In genomic region chr19:8342684-8343482, GRCh38 we compare ENCODE assay signal across 8 cellular contexts. TPM values are rescaled to one million over a fixed set of nuclear protein-coding genes. Genes with fewer than 3 reads are reported as not detected.
DNase-seq lines count a peak whose midpoint lies in the region; ATAC-seq and TF ChIP-seq lines count a peak whose summit lies in the region.

Gene KANK3, minus strand, starts transcription at chr19:8343262. Its CDS starts 5,434 bp downstream, at chr19:8337828.

- peak within 1 kb of the TSS; percentile 87 for H3K27ac Mint-ChIP-seq in activated naive CD8-positive, alpha-beta T cell treated with anti-CD3 and anti-CD28 coated beads, Interleukin-2, amount 10 ng/mL, durations not matched to agents 7 days and 5 days
- no peak within 1 kb of the TSS for H3K27ac Mint-ChIP-seq in osteocyte (ENCODE audit: unreplicated experiment)

- H3K4me1 Mint-ChIP-seq in activated naive CD8-positive, alpha-beta T cell treated with anti-CD3 and anti-CD28 coated beads, Interleukin-2, amount 10 ng/mL, durations not matched to agents 7 days and 5 days, result peaks cover 12% of the 10 kb centered on the region
- H3K4me1 Mint-ChIP-seq in osteocyte (ENCODE audit: unreplicated experiment), result peaks cover 13% of the 10 kb centered on the region

- H3K9me3 ChIP-seq in MM.1S (replicated peaks; ENCODE audit: insufficient read depth, low read length), result no peaks in the 10 kb centered on the region
- no peaks in the 10 kb centered on the region for H3K9me3 ChIP-seq in SU-DHL-6 (ENCODE audit: insufficient read depth, low read length)

- H3K4me2 ChIP-seq in MM.1S (ENCODE audit: low read depth, low read length) (peak within 1 kb of the TSS; percentile 75; the same call in 1 of the 2 replicates), SU-DHL-6 (ENCODE audit: low read depth, low read length, poor library complexity, severe bottlenecking) (peak within 1 kb of the TSS; percentile 37)

- no peaks in the 10 kb centered on the region for H3K9me3 Mint-ChIP-seq in activated naive CD8-positive, alpha-beta T cell treated with anti-CD3 and anti-CD28 coated beads, Interleukin-2, amount 10 ng/mL, durations not matched to agents 7 days and 5 days
- no peaks in the 10 kb centered on the region for H3K9me3 Mint-ChIP-seq in osteocyte (ENCODE audit: unreplicated experiment)

- peaks cover 45% of the 10 kb centered on the region for H3K27me3 Mint-ChIP-seq in activated naive CD8-positive, alpha-beta T cell treated with anti-CD3 and anti-CD28 coated beads, Interleukin-2, amount 10 ng/mL, durations not matched to agents 7 days and 5 days
- peaks cover 40% of the 10 kb centered on the region for H3K27me3 Mint-ChIP-seq in osteocyte (ENCODE audit: unreplicated experiment)

- peak; percentile 95 for DNase-seq in DMS 273 (lab: John Stamatoyannopoulos, UW; ENCODE audit: unreplicated experiment)
- peak; percentile 94 for DNase-seq in MM.1S
- peak; percentile 94 for DNase-seq in activated naive CD8-positive, alpha-beta T cell treated with anti-CD3 and anti-CD28 coated beads, Interleukin-2, amount 10 ng/mL, durations not matched to agents 7 days and 5 days
- DNase-seq in Right ventricle myocardium inferior (ENCODE audit: missing footprints), result peak; percentile 98
- DNase-seq in osteocyte (ENCODE audit: extremely low spot score, unreplicated experiment), result peak; percentile 92

- H3K9ac ChIP-seq in MM.1S (ENCODE audit: low read length) (no peak within 1 kb of the TSS), SU-DHL-6 (ENCODE audit: low read length) (no peak within 1 kb of the TSS)

- no peaks in the 10 kb centered on the region for H3K9me2 ChIP-seq in MM.1S (replicated peaks; ENCODE audit: insufficient read depth, low read length)
- H3K9me2 ChIP-seq in SU-DHL-6 (replicated peaks; ENCODE audit: insufficient read depth, low read length), result no peaks in the 10 kb centered on the region

- peak within 1 kb of the TSS; percentile 49 for H3K4me3 ChIP-seq in MM.1S (ENCODE audit: low read length)
- H3K4me3 ChIP-seq in SU-DHL-6 (ENCODE audit: insufficient read depth, low read length, poor library complexity, severe bottlenecking), result peak within 1 kb of the TSS; percentile 39

- H4K20me1 ChIP-seq in MM.1S (ENCODE audit: insufficient read depth, low read length) (no peaks in the 10 kb centered on the region), SU-DHL-6 (ENCODE audit: low read depth, low read length) (no peaks in the 10 kb centered on the region)

- POLR2A ChIA-PET in activated naive CD8-positive, alpha-beta T cell treated with anti-CD3 and anti-CD28 coated beads, Interleukin-2, amount 10 ng/mL, durations not matched to agents 7 days and 5 days (lab: Charles Lee), result interaction anchor here (0.6 to 2.7 kb wide), 6 partner anchors 8 to 227 kb away, joined by 3 to 8 read pairs (median 3); partner anchors contain the start of gene HNRNPM

- intact Hi-C loops in Right ventricle myocardium inferior (cut with DNase I), result no loop called here

- H3K36me3 ChIP-seq in MM.1S (replicated peaks; ENCODE audit: insufficient read depth, low read length) (no peaks in the 10 kb centered on the region), SU-DHL-6 (ENCODE audit: low read length) (no peaks in the 10 kb centered on the region)

- no peaks in the 10 kb centered on the region for H3K4me1 ChIP-seq in MM.1S (ENCODE audit: low read length)

- H3K27me3 ChIP-seq in MM.1S (replicated peaks; ENCODE audit: insufficient read depth, low read length) (peaks cover 65% of the 10 kb centered on the region), SU-DHL-6 (ENCODE audit: low read length) (no peaks in the 10 kb centered on the region)

- H2AFZ ChIP-seq in MM.1S (ENCODE audit: low read length) (peak within 1 kb of the TSS; percentile 54; the same call in 1 of the 2 replicates), SU-DHL-6 (ENCODE audit: low read depth, low read length, severe bottlenecking) (peak within 1 kb of the TSS; percentile 35)

- H3K27ac ChIP-seq in MM.1S (ENCODE audit: low read length), result no peak within 1 kb of the TSS
- no peak within 1 kb of the TSS for H3K27ac ChIP-seq in SU-DHL-6 (ENCODE audit: low read depth, low read length)
- peak within 1 kb of the TSS; percentile 50 for H3K27ac ChIP-seq in temporal lobe (ENCODE audit: low read depth, low read length)

- H3F3A ChIP-seq in MM.1S (ENCODE audit: insufficient read depth, low read length), result no peaks in the 10 kb centered on the region
- H3F3A ChIP-seq in SU-DHL-6 (ENCODE audit: insufficient read depth), result no peaks in the 10 kb centered on the region

- H3K36me3 Mint-ChIP-seq in activated naive CD8-positive, alpha-beta T cell treated with anti-CD3 and anti-CD28 coated beads, Interleukin-2, amount 10 ng/mL, durations not matched to agents 7 days and 5 days, result peaks cover 2% of the 10 kb centered on the region
- no peaks in the 10 kb centered on the region for H3K36me3 Mint-ChIP-seq in osteocyte (ENCODE audit: unreplicated experiment)

- no peaks in the 10 kb centered on the region for H3K79me2 ChIP-seq in MM.1S (ENCODE audit: low read length)
- H3K79me2 ChIP-seq in SU-DHL-6 (ENCODE audit: insufficient read depth, low read length), result no peaks in the 10 kb centered on the region

- H3K4me3 Mint-ChIP-seq in activated naive CD8-positive, alpha-beta T cell treated with anti-CD3 and anti-CD28 coated beads, Interleukin-2, amount 10 ng/mL, durations not matched to agents 7 days and 5 days, result peak within 1 kb of the TSS; percentile 87
- peak within 1 kb of the TSS; percentile 57 for H3K4me3 Mint-ChIP-seq in osteocyte (ENCODE audit: unreplicated experiment)

- TF ChIP-seq CTCF in MM.1S (IDR thresholded peaks at IDR 0.05; ENCODE audit: low read length), result no peak
- no peak for TF ChIP-seq CTCF in SU-DHL-6 (IDR thresholded peaks at IDR 0.05; ENCODE audit: insufficient read depth, low read length, poor library complexity, severe bottlenecking)
- TF ChIP-seq CTCF in osteocyte (IDR thresholded peaks at IDR 0.05), result no peak

- ATAC-seq in GM21737 (IDR thresholded peaks at IDR 0.05; ENCODE audit: unreplicated experiment) (peak; percentile 98), Right ventricle myocardium inferior (peak; percentile 97)
- ATAC-seq in activated naive CD8-positive, alpha-beta T cell treated with anti-CD3 and anti-CD28 coated beads, Interleukin-2, amount 10 ng/mL, durations not matched to agents 7 days and 5 days (ENCODE audit: low read depth), result peak; percentile 100

RNA-seq across cellular contexts. Expression of gene KANK3, which starts in this region (rescaled TPM):
- total RNA-seq in activated naive CD8-positive, alpha-beta T cell treated with anti-CD3 and anti-CD28 coated beads, Interleukin-2, amount 10 ng/mL, durations not matched to agents 7 days and 5 days, result 1 to 10 TPM; 4.5 to 4.8 TPM
- 20.5 TPM for total RNA-seq in Right ventricle myocardium inferior
- 0.30 TPM in 1 of 2 replicates, not detected in the other for total RNA-seq in osteocyte
- 2.2 TPM for total RNA-seq in temporal lobe

Comparison
In these comparisons a context has a peak if more than half of its experiments do, and no peak if none do; other contexts are left out.
1. Peak in DNase-seq in osteocyte; RNA of the gene not detected or under 1 TPM.